22 cellular contexts compared by ENCODE assay signal in the genomic region with DNA sequence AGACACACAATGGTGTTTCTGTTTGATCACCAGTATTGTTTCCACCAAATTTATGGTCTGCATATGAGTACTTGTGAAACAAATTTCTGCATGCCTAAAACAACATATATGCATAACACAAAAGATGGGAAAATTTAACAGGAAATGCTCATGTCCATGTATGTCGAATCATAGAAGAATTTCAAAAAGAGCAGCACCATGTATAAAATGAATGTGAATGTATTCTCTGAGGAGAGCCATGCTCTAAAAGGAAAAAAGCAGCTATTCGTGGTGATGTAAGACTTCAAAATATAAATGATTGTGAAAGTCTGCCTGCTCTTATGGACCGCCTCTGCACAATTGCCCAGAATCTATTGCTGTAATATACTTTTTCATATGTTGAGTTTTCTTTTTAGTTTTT.
"Had no signal": no experiment of that assay in that cellular context is flagged by ENCODE, and none has a peak within 500 bp of the region (broad histone marks: within the 10 kb centered on the region; RNA-seq: fewer than 3 reads in every experiment).

No MANE protein-coding gene starts in this region.

- DNase-seq: activated CD4-positive, alpha-beta T cell treated with anti-CD3 and anti-CD28 coated beads, Interleukin-2, amount 50 U/mL, for 1 hour; activated CD4-positive, CD25-positive, alpha-beta regulatory T cell treated with anti-CD3 and anti-CD28 coated beads, Interleukin-2, amount 50 U/mL, for 72 hours; activated CD8-positive, alpha-beta T cell treated with anti-CD3 and anti-CD28 coated beads, Interleukin-2, amount 10 ng/mL, durations not matched to agents 7 days and 5 days; aorta; foreskin keratinocyte; immature natural killer cell; lower lobe of right lung; mesendoderm; naive B cell; posterior cingulate gyrus; sigmoid colon; stimulated activated CD4-positive, alpha-beta T cell treated with anti-CD3 and anti-CD28 coated beads, Interleukin-4, amount 100 ng/mL, for 1 hour; stimulated activated naive CD4-positive, alpha-beta T cell; T-helper 2 cell; upper lobe of left lung had no signal

- H3K27me3 Mint-ChIP-seq: activated T-helper 17 cell treated with anti-CD3 and anti-CD28 coated beads, Interleukin-2, amount 50 U/mL, for 72 hours; brain; naive B cell had no signal

- H3K9me3 ChIP-seq: lower lobe of right lung, sigmoid colon, thoracic aorta, upper lobe of left lung had no signal

- H3K27me3 ChIP-seq: foreskin keratinocyte, neural progenitor cell, sigmoid colon, upper lobe of left lung had no signal

- H3K36me3 Mint-ChIP-seq: immature natural killer cell, naive B cell had no signal

- H3K9ac ChIP-seq: neural progenitor cell had no signal

- H3K36me3 ChIP-seq: lower lobe of right lung, neural progenitor cell, sigmoid colon, thoracic aorta, upper lobe of left lung had no signal

- H2AFZ ChIP-seq: neural progenitor cell had no signal

- H3K4me3 Mint-ChIP-seq: activated CD8-positive, alpha-beta T cell treated with anti-CD3 and anti-CD28 coated beads, Interleukin-2, amount 10 ng/mL, durations not matched to agents 7 days and 5 days; activated T-helper 17 cell treated with anti-CD3 and anti-CD28 coated beads, Interleukin-2, amount 50 U/mL, for 72 hours; brain; naive B cell; neural progenitor cell had no signal

- H3K27ac ChIP-seq: epithelial cell of prostate, foreskin keratinocyte, lower lobe of right lung, neural progenitor cell, sigmoid colon, thoracic aorta, upper lobe of left lung, VCaP had no signal

- H3K4me3 ChIP-seq: lower lobe of right lung, neural progenitor cell, sigmoid colon, thoracic aorta, upper lobe of left lung had no signal

- H3K9me3 Mint-ChIP-seq: activated T-helper 17 cell treated with anti-CD3 and anti-CD28 coated beads, Interleukin-2, amount 50 U/mL, for 72 hours; immature natural killer cell had no signal

- H3K4me1 ChIP-seq: foreskin keratinocyte, lower lobe of right lung had no signal

- H3K27ac Mint-ChIP-seq: activated CD8-positive, alpha-beta T cell treated with anti-CD3 and anti-CD28 coated beads, Interleukin-2, amount 10 ng/mL, durations not matched to agents 7 days and 5 days; activated T-helper 17 cell treated with anti-CD3 and anti-CD28 coated beads, Interleukin-2, amount 50 U/mL, for 72 hours; brain; neural progenitor cell had no signal

- ATAC-seq: activated CD8-positive, alpha-beta T cell treated with anti-CD3 and anti-CD28 coated beads, Interleukin-2, amount 10 ng/mL, durations not matched to agents 7 days and 5 days; activated T-helper 17 cell treated with anti-CD3 and anti-CD28 coated beads, Interleukin-2, amount 50 U/mL, for 72 hours; foreskin keratinocyte; left lobe of liver; lower lobe of right lung had no signal

- H3K4me2 ChIP-seq: neural progenitor cell had no signal
